10 cellular contexts compared by ENCODE assay signal in the genomic region with DNA sequence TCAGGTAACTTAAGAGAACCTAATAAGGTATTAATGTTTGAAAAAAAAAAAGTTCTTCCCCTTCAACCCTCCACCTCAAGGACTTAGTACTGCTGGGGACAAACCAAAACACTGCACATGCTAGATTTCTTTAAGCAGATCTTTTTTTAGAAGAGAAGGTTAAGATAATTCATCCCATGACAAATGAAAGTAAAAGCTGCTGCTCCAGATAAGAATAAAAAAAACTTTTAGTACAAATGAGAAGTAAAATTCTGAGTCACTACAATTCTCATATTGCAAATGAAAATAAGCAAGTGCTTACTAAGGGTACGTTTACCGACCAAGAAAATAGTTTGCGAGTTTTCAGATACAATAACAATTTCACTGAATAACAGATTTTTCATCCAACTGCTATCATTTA. TPM values are rescaled to one million over a fixed set of nuclear protein-coding genes. Genes with fewer than 3 reads are reported as not detected.
DNase-seq lines count a peak whose midpoint lies in the region; ATAC-seq, FAIRE-seq and TF ChIP-seq lines count a peak whose summit lies in the region.
"Had no signal": no experiment of that assay in that cellular context is flagged by ENCODE, and none has a peak within 500 bp of the region (broad histone marks: within the 10 kb centered on the region; RNA-seq: fewer than 3 reads in every experiment).

No MANE protein-coding gene starts in this region.

- no peak overlapping the region for H3K4me3 ChIP-seq in esophagus muscularis mucosa

- peaks cover 13 to 68% (median 58%) of the 10 kb centered on the region in 4 donors for H3K4me1 ChIP-seq in esophagus muscularis mucosa

- no peaks in the 10 kb centered on the region for H3K27me3 ChIP-seq in esophagus muscularis mucosa

- DNase-seq in AG20443 (ENCODE audit: low spot score) (peak; percentile 23), esophagus muscularis mucosa (ENCODE audit: extremely low spot score) (no peak), Kasumi-1 (lab: John Stamatoyannopoulos, UW) (no peak), NCI-H748 (lab: John Stamatoyannopoulos, UW; ENCODE audit: unreplicated experiment) (no peak), RCC 7860 (ENCODE audit: low spot score) (no peak), NCI-H2107 (lab: John Stamatoyannopoulos, UW) (no peak)

- no peak for TF ChIP-seq EP300 in esophagus muscularis mucosa (IDR thresholded peaks at IDR 0.05)

- peaks cover 0 to 3% (median 0%) of the 10 kb centered on the region in 4 donors for H3K36me3 ChIP-seq in esophagus muscularis mucosa

- H3K9me3 ChIP-seq in esophagus muscularis mucosa = no peaks in the 10 kb centered on the region

- no peak for TF ChIP-seq POLR2A in esophagus muscularis mucosa (IDR thresholded peaks at IDR 0.05; ENCODE audit: low read depth)

- ATAC-seq in GM19372 (IDR thresholded peaks at IDR 0.05; ENCODE audit: low read depth, unreplicated experiment) (peak; percentile 57), HG03135 (IDR thresholded peaks at IDR 0.05; ENCODE audit: unreplicated experiment) (peak; percentile 65)
- ATAC-seq: esophagus mucosa had no signal

- peak overlapping the region in 3 of 4 donors; percentile 15 to 43 (median 42) for H3K27ac ChIP-seq in esophagus muscularis mucosa (replicated peaks in 1 of 4)
- H3K27ac ChIP-seq: RWPE1 had no signal

- FAIRE-seq in RCC 7860 (lab: Jason Lieb, UNC) = no peak

- TF ChIP-seq CTCF in esophagus muscularis mucosa (IDR thresholded peaks at IDR 0.05) = no peak

- intact Hi-C loops in esophagus muscularis mucosa (cut with DNase I) = loop anchor here (5.0 kb wide), 1 partner anchor 119 kb away; no protein-coding TSS in a partner anchor

- WGBS in esophagus muscularis mucosa = 21% methylated on average over 3 of the region's 3 CpGs

RNA-seq across cellular contexts. Expression of gene STAM2, which starts 8.9 kb away (rescaled TPM):
- 10 to 100 TPM; 19.4 to 29.9 (median 23.9) TPM for total RNA-seq in esophagus muscularis mucosa
